ENCODE assay signal across 29 cellular contexts in genomic region chr16:2745116-2745890, GRCh38. TPM values are rescaled to one million over a fixed set of nuclear protein-coding genes. Genes with fewer than 3 reads are reported as not detected.
"Had no signal": no experiment of that assay in that cellular context is flagged by ENCODE, and none has a peak within 500 bp of the region (broad histone marks: within the 10 kb centered on the region; RNA-seq: fewer than 3 reads in every experiment).

No MANE protein-coding gene starts in this region.

- H3K27ac Mint-ChIP-seq: activated naive CD8-positive, alpha-beta T cell; effector memory CD8-positive, alpha-beta T cell; memory B cell; stimulated activated effector memory CD8-positive, alpha-beta T cell treated with anti-CD3 and anti-CD28 coated beads, Interleukin-12 subunit alpha, Interleukin-12 subunit beta, amount 100 ng/mL, for 72 hours had no signal

- H3K9me3 Mint-ChIP-seq: effector memory CD8-positive, alpha-beta T cell; memory B cell; stimulated activated effector memory CD8-positive, alpha-beta T cell treated with anti-CD3 and anti-CD28 coated beads, Interleukin-12 subunit alpha, Interleukin-12 subunit beta, amount 100 ng/mL, for 72 hours had no signal

- FAIRE-seq: astrocyte, endothelial cell of umbilical vein, pancreas, TTC549 had no signal

- H3K4me3 Mint-ChIP-seq: activated naive CD8-positive, alpha-beta T cell; effector memory CD8-positive, alpha-beta T cell; memory B cell; stimulated activated effector memory CD8-positive, alpha-beta T cell treated with anti-CD3 and anti-CD28 coated beads, Interleukin-12 subunit alpha, Interleukin-12 subunit beta, amount 100 ng/mL, for 72 hours had no signal

- H3K4me1 Mint-ChIP-seq: memory B cell had no signal

- H3K36me3 ChIP-seq: adrenal gland, colonic mucosa, neutrophil, pancreas, transverse colon, uterus had no signal

- H3K4me1 ChIP-seq: adrenal gland, colonic mucosa, transverse colon, uterus had no signal

- H3K36me3 Mint-ChIP-seq: activated naive CD8-positive, alpha-beta T cell; stimulated activated effector memory CD8-positive, alpha-beta T cell treated with anti-CD3 and anti-CD28 coated beads, Interleukin-12 subunit alpha, Interleukin-12 subunit beta, amount 100 ng/mL, for 72 hours had no signal

- ATAC-seq: effector memory CD8-positive, alpha-beta T cell; esophagus mucosa; left ventricle myocardium superior; mucosa of descending colon; pancreas; right cardiac atrium; stimulated activated effector memory CD8-positive, alpha-beta T cell treated with anti-CD3 and anti-CD28 coated beads, Interleukin-12 subunit alpha, Interleukin-12 subunit beta, amount 100 ng/mL, for 72 hours had no signal

- H3K9me3 ChIP-seq: adrenal gland, colonic mucosa, mucosa of descending colon, neutrophil, pancreas, transverse colon, uterus had no signal

- H3K27me3 Mint-ChIP-seq: activated naive CD8-positive, alpha-beta T cell had no signal

- H3K4me3 ChIP-seq: adrenal gland, colonic mucosa, dorsolateral prefrontal cortex, mucosa of descending colon, pancreas, transverse colon, uterus had no signal

- DNase-seq: activated CD4-positive, alpha-beta T cell treated with anti-CD3 and anti-CD28 coated beads for 1 hour; activated CD4-positive, alpha-beta T cell treated with anti-CD3 and anti-CD28 coated beads, Interleukin-2, amount 50 U/mL, for 1 hour; activated gamma-delta T cell treated with Interleukin-2 at 50 U/mL for 16 hours; activated T-cell treated with anti-CD3 and anti-CD28 coated beads, Interleukin-2, amount 50 U/mL, for 1 hour; adrenal gland; colonic mucosa; dorsolateral prefrontal cortex; effector memory CD8-positive, alpha-beta T cell; foreskin melanocyte; hippocampal formation; left ventricle myocardium superior; mucosa of descending colon; right cardiac atrium; stimulated activated CD4-positive, alpha-beta T cell treated with anti-CD3 and anti-CD28 coated beads, Interleukin-2, amount 100 ng/mL, for 24 hours; T-helper 1 cell; transverse colon; uterus; WERI-Rb-1 had no signal

- H3K27ac ChIP-seq: adrenal gland, colonic mucosa, dorsolateral prefrontal cortex, neutrophil, pancreas, transverse colon, uterus, WERI-Rb-1 had no signal

- H3K27me3 ChIP-seq: adrenal gland, colonic mucosa, dorsolateral prefrontal cortex, neutrophil, pancreas, transverse colon, uterus had no signal

RNA-seq across cellular contexts. Expression of gene PRSS33, which starts 42.1 kb away (rescaled TPM):
- total RNA-seq: adrenal gland, astrocyte, colonic mucosa, endothelial cell of umbilical vein, esophagus mucosa, left ventricle myocardium superior, mucosa of descending colon, pancreas, pulmonary artery endothelial cell, right cardiac atrium, transverse colon had no signal
- polyA plus RNA-seq: adrenal gland, endothelial cell of umbilical vein, right cardiac atrium had no signal

RNA-seq across cellular contexts. Expression of gene PRSS41, which starts 53.0 kb away (rescaled TPM):
- total RNA-seq: adrenal gland, astrocyte, colonic mucosa, dorsolateral prefrontal cortex, endothelial cell of umbilical vein, esophagus mucosa, left ventricle myocardium superior, mucosa of descending colon, pancreas, pulmonary artery endothelial cell, right cardiac atrium, temporal lobe, transverse colon, uterus had no signal
- polyA plus RNA-seq: adrenal gland, endothelial cell of umbilical vein, pancreas, right cardiac atrium had no signal
